ENCODE assay signal across 10 cellular contexts in genomic region chr3:69058180-69058946, GRCh38. TPM values are rescaled to one million over a fixed set of nuclear protein-coding genes. Genes with fewer than 3 reads are reported as not detected.
DNase-seq lines count a peak whose midpoint lies in the region; ATAC-seq, FAIRE-seq and TF ChIP-seq lines count a peak whose summit lies in the region.
"Had no signal": no experiment of that assay in that cellular context is flagged by ENCODE, and none has a peak within 500 bp of the region (broad histone marks: within the 10 kb centered on the region; RNA-seq: fewer than 3 reads in every experiment).

No MANE protein-coding gene starts in this region.

- intact Hi-C loops in lower leg skin (cut with DNase I; ENCODE audit: low total_unique reads): no loop called here
- intact Hi-C loops in vagina (cut with DNase I): no loop called here

- H3K4me3 ChIP-seq in lower leg skin (ENCODE audit: low read depth, poor library complexity, severe bottlenecking) (no peak overlapping the region), vagina (no peak overlapping the region)

- no peaks in the 10 kb centered on the region for H3K27me3 ChIP-seq in vagina

- DNase-seq in activated naive CD4-positive, alpha-beta T cell treated with anti-CD3 and anti-CD28 coated beads, Interleukin-2, amount 50 U/mL, for 72 hours (ENCODE audit: low spot score in 2 of 2): no peak
- DNase-seq in lower leg skin (ENCODE audit: low spot score in 2 of 2) (no peak), vagina (ENCODE audit: extremely low spot score in 2 of 2) (no peak), globus pallidus (ENCODE audit: low spot score) (no peak), COR-L47 (lab: John Stamatoyannopoulos, UW) (no peak)

- no peak for TF ChIP-seq POLR2A in lower leg skin (IDR thresholded peaks at IDR 0.05)
- TF ChIP-seq POLR2A in vagina (IDR thresholded peaks at IDR 0.05): no peak

- peaks cover 0 to 61% of the 10 kb centered on the region in 2 donors for H3K36me3 ChIP-seq in vagina

- no peak overlapping the region for H3K27ac ChIP-seq in vagina
- H3K27ac ChIP-seq: parathyroid adenoma had no signal

- 87 to 89% methylated on average over 3 of the region's 3 CpGs for WGBS in lower leg skin, 2 donors

- peak; percentile 30 for FAIRE-seq in G401.6 (lab: Jason Lieb, UNC)
- FAIRE-seq: endothelial cell of umbilical vein had no signal

- H3K36me3 Mint-ChIP-seq in activated naive CD4-positive, alpha-beta T cell treated with anti-CD3 and anti-CD28 coated beads, Interleukin-2, amount 50 U/mL, for 72 hours: peaks cover 31 to 34% of the 10 kb centered on the region in 2 donors

- TF ChIP-seq CTCF in lower leg skin (IDR thresholded peaks at IDR 0.05) (no peak), vagina (IDR thresholded peaks at IDR 0.05) (no peak)

- peak; percentile 98 for ATAC-seq in GM19463 (IDR thresholded peaks at IDR 0.05; ENCODE audit: unreplicated experiment)
- ATAC-seq in HG03378 (IDR thresholded peaks at IDR 0.05; ENCODE audit: unreplicated experiment): peak; percentile 99
- peak; percentile 30 to 76 for ATAC-seq in activated naive CD4-positive, alpha-beta T cell treated with anti-CD3 and anti-CD28 coated beads, Interleukin-2, amount 50 U/mL, for 72 hours

- H3K27ac Mint-ChIP-seq in activated naive CD4-positive, alpha-beta T cell treated with anti-CD3 and anti-CD28 coated beads, Interleukin-2, amount 50 U/mL, for 72 hours: peak overlapping the region; percentile 81 to 87

- H3K9me3 ChIP-seq in vagina: no peaks in the 10 kb centered on the region

- H3K4me1 ChIP-seq in vagina: no peaks in the 10 kb centered on the region
- H3K4me1 ChIP-seq: parathyroid adenoma had no signal

- peaks cover 4 to 8% of the 10 kb centered on the region in 2 donors for H3K9me3 Mint-ChIP-seq in activated naive CD4-positive, alpha-beta T cell treated with anti-CD3 and anti-CD28 coated beads, Interleukin-2, amount 50 U/mL, for 72 hours

RNA-seq across cellular contexts. Expression of gene TMF1, which starts 6.2 kb away (rescaled TPM):
- total RNA-seq in activated naive CD4-positive, alpha-beta T cell treated with anti-CD3 and anti-CD28 coated beads, Interleukin-2, amount 50 U/mL, for 72 hours: 10 to 100 TPM; 43.2 to 44.3 TPM
- 10 to 100 TPM; 21.1 to 27.7 (median 24.9) TPM for total RNA-seq in lower leg skin
- total RNA-seq in vagina: 34.4 TPM

RNA-seq across cellular contexts. Expression of gene UBA3, which starts 21.8 kb away (rescaled TPM):
- 10 to 100 TPM; 79.6 to 89.3 TPM for total RNA-seq in activated naive CD4-positive, alpha-beta T cell treated with anti-CD3 and anti-CD28 coated beads, Interleukin-2, amount 50 U/mL, for 72 hours
- 10 to 100 TPM; 33.8 to 54.6 (median 36.6) TPM for total RNA-seq in lower leg skin
- 84.7 TPM for total RNA-seq in vagina

RNA-seq across cellular contexts. Expression of gene ARL6IP5, which starts 26.4 kb away (rescaled TPM):
- total RNA-seq in activated naive CD4-positive, alpha-beta T cell treated with anti-CD3 and anti-CD28 coated beads, Interleukin-2, amount 50 U/mL, for 72 hours: 100 to 1,000 TPM in 1 of 2 donors, 10 to 100 TPM in 1; 73.5 to 108 TPM
- total RNA-seq in lower leg skin: 10 to 100 TPM; 28.1 to 75.9 (median 54.1) TPM
- total RNA-seq in vagina: 86.9 TPM

RNA-seq across cellular contexts. Expression of gene EOGT, which starts 44.9 kb away (rescaled TPM):
- 10 to 100 TPM in 1 of 2 donors, 1 to 10 TPM in 1; 7.9 to 13.7 TPM for total RNA-seq in activated naive CD4-positive, alpha-beta T cell treated with anti-CD3 and anti-CD28 coated beads, Interleukin-2, amount 50 U/mL, for 72 hours
- total RNA-seq in lower leg skin (10 to 100 TPM; 11.3 to 22.8 (median 16.0) TPM), vagina (31.7 TPM)
